ENCODE assay signal across 21 cellular contexts in the genomic region with DNA sequence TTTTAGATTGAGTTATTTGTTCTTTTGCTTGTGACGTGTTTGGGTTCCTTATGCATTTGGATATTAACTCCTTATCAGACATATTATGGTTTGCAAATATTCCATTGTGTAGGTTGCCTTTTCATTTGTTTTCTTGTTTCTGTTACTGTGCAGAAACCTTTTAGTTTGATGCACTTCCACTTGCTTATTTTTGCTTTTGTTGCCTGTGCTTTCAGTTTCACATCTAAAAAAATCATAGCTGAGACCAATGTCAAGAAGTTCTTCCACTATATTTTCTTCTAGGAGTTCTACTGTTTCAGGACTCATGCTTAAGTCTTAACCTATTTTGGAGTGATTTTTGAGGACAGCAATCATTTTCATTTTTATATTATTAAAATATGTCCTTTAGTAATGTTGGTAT.
DNase-seq lines count a peak whose midpoint lies in the region; ATAC-seq lines count a peak whose summit lies in the region.
"Had no signal": no experiment of that assay in that cellular context is flagged by ENCODE, and none has a peak within 500 bp of the region (broad histone marks: within the 10 kb centered on the region; RNA-seq: fewer than 3 reads in every experiment).

No MANE protein-coding gene starts in this region.

- peaks cover 17% of the 10 kb centered on the region for H3K9me3 ChIP-seq in BLaER1
- H3K9me3 ChIP-seq: BE2C, gastrocnemius medialis had no signal

- H3K9ac ChIP-seq in BLaER1: no peak overlapping the region

- no peaks in the 10 kb centered on the region for H3K27me3 ChIP-seq in BLaER1
- H3K27me3 ChIP-seq: BE2C, gastrocnemius medialis, tibial nerve had no signal

- 0 out of 2 replicates have a peak overlapping the region, but pooled peaks have one; percentile 0 for H3K4me2 ChIP-seq in BLaER1

- H4K20me1 ChIP-seq in BLaER1: no peaks in the 10 kb centered on the region

- H3K27ac ChIP-seq in BLaER1: no peak overlapping the region
- H3K27ac ChIP-seq: 22Rv1, epithelial cell of prostate, gastrocnemius medialis, HL-60, tibial nerve had no signal

- H3K36me3 ChIP-seq in BLaER1: peaks cover under 1% of the 10 kb centered on the region; the same call in 1 of the 2 replicates
- H3K36me3 ChIP-seq: BE2C had no signal

- no peak overlapping the region for H3K4me3 ChIP-seq in BLaER1
- H3K4me3 ChIP-seq: gastrocnemius medialis, tibial nerve had no signal

- H3K4me1 ChIP-seq in BLaER1: peaks cover 10% of the 10 kb centered on the region; the same call in 1 of the 2 replicates
- H3K4me1 ChIP-seq: BE2C, gastrocnemius medialis, tibial nerve had no signal

- ATAC-seq in GM19324 (IDR thresholded peaks at IDR 0.05; ENCODE audit: low FRiP score, unreplicated experiment): peak; percentile 55
- ATAC-seq in GM21619 (IDR thresholded peaks at IDR 0.05; ENCODE audit: unreplicated experiment): peak; percentile 59
- peak; percentile 71 for ATAC-seq in HG03066 (IDR thresholded peaks at IDR 0.05; ENCODE audit: low read depth, unreplicated experiment)
- no peak for ATAC-seq in HG03378 (IDR thresholded peaks at IDR 0.05; ENCODE audit: unreplicated experiment)
- ATAC-seq: activated CD4-positive, CD25-positive, alpha-beta regulatory T cell treated with anti-CD3 and anti-CD28 coated beads, Interleukin-2, amount 50 U/mL, for 24 hours; gastrocnemius medialis; left colon; stimulated activated memory B cell treated with anti-CD40 and anti-IgM and Interleukin-4, amounts not matched to agents 10 μg/mL and 1 μg/mL and 100 μg/mL, for 72 hours had no signal

- DNase-seq in NCI-H2227 treated with DMSO at 0.1 percent for 48 hours (lab: John Stamatoyannopoulos, UW): no peak
- DNase-seq in AG08396 (ENCODE audit: low spot score): no peak
- no peak for DNase-seq in NCI-H69 (lab: John Stamatoyannopoulos, UW)
- DNase-seq: BE2C, gastrocnemius medialis, GF-D8, left colon, NCI-H2107, NCI-H748 treated with DMSO at 0.1 percent for 48 hours, retina had no signal
